2 cellular contexts compared by ENCODE assay signal in the genomic region with DNA sequence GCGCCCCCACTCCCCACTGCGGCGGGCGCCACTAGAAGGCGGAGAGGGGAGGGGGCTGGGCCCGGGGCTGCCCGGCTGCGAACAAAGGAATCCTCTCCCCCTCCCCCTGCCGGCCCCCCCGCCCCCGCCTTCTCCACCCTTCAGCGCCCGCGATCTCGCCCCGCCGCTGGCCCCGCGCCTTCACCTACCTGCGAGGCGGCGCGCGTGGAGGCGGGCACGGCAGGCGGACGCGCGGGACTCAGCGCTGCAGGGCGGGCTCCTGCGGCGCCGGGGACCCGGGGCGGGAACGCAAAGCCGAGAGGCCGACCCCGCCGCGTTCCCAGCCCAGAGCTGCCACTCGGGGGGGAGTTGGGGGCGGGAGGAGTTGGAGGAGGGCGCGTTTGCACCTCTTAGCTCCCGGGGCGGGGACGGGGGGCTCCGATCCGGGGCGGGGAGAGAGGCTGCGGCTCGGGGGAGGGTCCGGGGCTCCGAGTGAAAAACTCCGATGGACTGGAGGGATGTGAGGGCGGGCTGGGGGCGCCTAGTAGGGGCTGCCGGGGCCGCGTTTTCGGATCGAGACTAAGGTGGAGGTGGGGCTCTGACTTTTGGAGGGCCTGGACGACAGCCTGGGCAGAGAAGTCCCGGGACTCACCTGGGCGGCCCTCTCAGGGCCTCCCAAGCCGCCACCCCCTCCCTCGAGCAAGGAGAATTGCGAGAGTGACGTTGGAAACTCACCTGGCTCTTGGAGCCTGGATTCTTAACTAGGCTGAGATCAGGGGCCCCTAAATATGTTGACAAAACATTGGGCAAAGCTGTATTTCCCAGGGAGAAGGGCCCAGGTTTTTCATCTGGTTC.
TF ChIP-seq lines count a peak whose summit lies in the region.

A gene (minus strand): TSS at position 332 of the 834 bp plus-strand sequence. CDS start 2,112 bp downstream, outside the sequence.

TF ChIP-seq in A549, 52 proteins besides CTCF, POLR2A, EP300 and RAD21:
- no peak for TF ChIP-seq CBX2 (IDR thresholded peaks at IDR 0.05; ENCODE audit: borderline replicate concordance, low read depth)
- TF ChIP-seq, protein P1, sequence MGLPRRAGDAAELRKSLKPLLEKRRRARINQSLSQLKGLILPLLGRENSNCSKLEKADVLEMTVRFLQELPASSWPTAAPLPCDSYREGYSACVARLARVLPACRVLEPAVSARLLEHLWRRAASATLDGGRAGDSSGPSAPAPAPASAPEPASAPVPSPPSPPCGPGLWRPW (IDR thresholded peaks at IDR 0.05), result no peak
- TF ChIP-seq ZFP36 (IDR thresholded peaks at IDR 0.05; ENCODE audit: borderline replicate concordance, partially characterized antibody), result no peak
- TF ChIP-seq NFE2L2 (conservative IDR thresholded peaks at IDR 0.05; ENCODE audit: low read length), result no peak
- TF ChIP-seq HDAC2 (IDR thresholded peaks at IDR 0.05), result no peak
- no peak for TF ChIP-seq GATA3 (IDR thresholded peaks at IDR 0.05; ENCODE audit: borderline replicate concordance)
- TF ChIP-seq, protein P2, sequence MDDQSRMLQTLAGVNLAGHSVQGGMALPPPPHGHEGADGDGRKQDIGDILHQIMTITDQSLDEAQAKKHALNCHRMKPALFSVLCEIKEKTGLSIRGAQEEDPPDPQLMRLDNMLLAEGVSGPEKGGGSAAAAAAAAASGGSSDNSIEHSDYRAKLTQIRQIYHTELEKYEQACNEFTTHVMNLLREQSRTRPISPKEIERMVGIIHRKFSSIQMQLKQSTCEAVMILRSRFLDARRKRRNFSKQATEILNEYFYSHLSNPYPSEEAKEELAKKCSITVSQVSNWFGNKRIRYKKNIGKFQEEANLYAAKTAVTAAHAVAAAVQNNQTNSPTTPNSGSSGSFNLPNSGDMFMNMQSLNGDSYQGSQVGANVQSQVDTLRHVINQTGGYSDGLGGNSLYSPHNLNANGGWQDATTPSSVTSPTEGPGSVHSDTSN (IDR thresholded peaks at IDR 0.05), result no peak
- no peak for TF ChIP-seq CBX8 (IDR thresholded peaks at IDR 0.05)
- no peak for TF ChIP-seq JUN (IDR thresholded peaks at IDR 0.05)
- no peak for TF ChIP-seq KDM5A (IDR thresholded peaks at IDR 0.05)
- TF ChIP-seq, protein P3, sequence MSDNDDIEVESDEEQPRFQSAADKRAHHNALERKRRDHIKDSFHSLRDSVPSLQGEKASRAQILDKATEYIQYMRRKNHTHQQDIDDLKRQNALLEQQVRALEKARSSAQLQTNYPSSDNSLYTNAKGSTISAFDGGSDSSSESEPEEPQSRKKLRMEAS (IDR thresholded peaks at IDR 0.05), result no peak
- no peak for TF ChIP-seq RCOR1 (IDR thresholded peaks at IDR 0.05; ENCODE audit: low read depth, low read length)
- TF ChIP-seq NR3C1 (IDR thresholded peaks at IDR 0.05), result no peak
- TF ChIP-seq, protein P4, sequence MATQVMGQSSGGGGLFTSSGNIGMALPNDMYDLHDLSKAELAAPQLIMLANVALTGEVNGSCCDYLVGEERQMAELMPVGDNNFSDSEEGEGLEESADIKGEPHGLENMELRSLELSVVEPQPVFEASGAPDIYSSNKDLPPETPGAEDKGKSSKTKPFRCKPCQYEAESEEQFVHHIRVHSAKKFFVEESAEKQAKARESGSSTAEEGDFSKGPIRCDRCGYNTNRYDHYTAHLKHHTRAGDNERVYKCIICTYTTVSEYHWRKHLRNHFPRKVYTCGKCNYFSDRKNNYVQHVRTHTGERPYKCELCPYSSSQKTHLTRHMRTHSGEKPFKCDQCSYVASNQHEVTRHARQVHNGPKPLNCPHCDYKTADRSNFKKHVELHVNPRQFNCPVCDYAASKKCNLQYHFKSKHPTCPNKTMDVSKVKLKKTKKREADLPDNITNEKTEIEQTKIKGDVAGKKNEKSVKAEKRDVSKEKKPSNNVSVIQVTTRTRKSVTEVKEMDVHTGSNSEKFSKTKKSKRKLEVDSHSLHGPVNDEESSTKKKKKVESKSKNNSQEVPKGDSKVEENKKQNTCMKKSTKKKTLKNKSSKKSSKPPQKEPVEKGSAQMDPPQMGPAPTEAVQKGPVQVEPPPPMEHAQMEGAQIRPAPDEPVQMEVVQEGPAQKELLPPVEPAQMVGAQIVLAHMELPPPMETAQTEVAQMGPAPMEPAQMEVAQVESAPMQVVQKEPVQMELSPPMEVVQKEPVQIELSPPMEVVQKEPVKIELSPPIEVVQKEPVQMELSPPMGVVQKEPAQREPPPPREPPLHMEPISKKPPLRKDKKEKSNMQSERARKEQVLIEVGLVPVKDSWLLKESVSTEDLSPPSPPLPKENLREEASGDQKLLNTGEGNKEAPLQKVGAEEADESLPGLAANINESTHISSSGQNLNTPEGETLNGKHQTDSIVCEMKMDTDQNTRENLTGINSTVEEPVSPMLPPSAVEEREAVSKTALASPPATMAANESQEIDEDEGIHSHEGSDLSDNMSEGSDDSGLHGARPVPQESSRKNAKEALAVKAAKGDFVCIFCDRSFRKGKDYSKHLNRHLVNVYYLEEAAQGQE (IDR thresholded peaks at IDR 0.05), result no peak
- no peak for TF ChIP-seq POLR2AphosphoS2 (conservative IDR thresholded peaks at IDR 0.05; ENCODE audit: low read length)

TF ChIP-seq in K562, 482 proteins besides CTCF, POLR2A, EP300 and RAD21:
- TF ChIP-seq, protein P5, sequence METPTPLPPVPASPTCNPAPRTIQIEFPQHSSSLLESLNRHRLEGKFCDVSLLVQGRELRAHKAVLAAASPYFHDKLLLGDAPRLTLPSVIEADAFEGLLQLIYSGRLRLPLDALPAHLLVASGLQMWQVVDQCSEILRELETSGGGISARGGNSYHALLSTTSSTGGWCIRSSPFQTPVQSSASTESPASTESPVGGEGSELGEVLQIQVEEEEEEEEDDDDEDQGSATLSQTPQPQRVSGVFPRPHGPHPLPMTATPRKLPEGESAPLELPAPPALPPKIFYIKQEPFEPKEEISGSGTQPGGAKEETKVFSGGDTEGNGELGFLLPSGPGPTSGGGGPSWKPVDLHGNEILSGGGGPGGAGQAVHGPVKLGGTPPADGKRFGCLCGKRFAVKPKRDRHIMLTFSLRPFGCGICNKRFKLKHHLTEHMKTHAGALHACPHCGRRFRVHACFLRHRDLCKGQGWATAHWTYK (CRISPR knock-in tag; IDR thresholded peaks at IDR 0.05), result no peak
- TF ChIP-seq ZNF584 (CRISPR knock-in tag; IDR thresholded peaks at IDR 0.05; ENCODE audit: low read depth) (no peak), CEBPB (tag; IDR thresholded peaks at IDR 0.05) (no peak), JUND (IDR thresholded peaks at IDR 0.05; ENCODE audit: borderline replicate concordance, low read depth, low read length) (no peak), JUND (tag; IDR thresholded peaks at IDR 0.05; ENCODE audit: borderline replicate concordance, low read depth, low read length) (no peak), SRSF9 (IDR thresholded peaks at IDR 0.05; ENCODE audit: borderline replicate concordance, low read depth, low read length) (no peak), HCFC1 (IDR thresholded peaks at IDR 0.05; ENCODE audit: low read depth, low read length) (no peak), NR3C1 (CRISPR knock-in tag; IDR thresholded peaks at IDR 0.05) (no peak), ZNF197 (CRISPR knock-in tag; IDR thresholded peaks at IDR 0.05; ENCODE audit: low read depth) (no peak), ZKSCAN1 (IDR thresholded peaks at IDR 0.05; ENCODE audit: low read depth, low read length) (no peak), ZFP36 (IDR thresholded peaks at IDR 0.05; ENCODE audit: low read depth, low read length, partially characterized antibody) (no peak)
- TF ChIP-seq, protein P6, sequence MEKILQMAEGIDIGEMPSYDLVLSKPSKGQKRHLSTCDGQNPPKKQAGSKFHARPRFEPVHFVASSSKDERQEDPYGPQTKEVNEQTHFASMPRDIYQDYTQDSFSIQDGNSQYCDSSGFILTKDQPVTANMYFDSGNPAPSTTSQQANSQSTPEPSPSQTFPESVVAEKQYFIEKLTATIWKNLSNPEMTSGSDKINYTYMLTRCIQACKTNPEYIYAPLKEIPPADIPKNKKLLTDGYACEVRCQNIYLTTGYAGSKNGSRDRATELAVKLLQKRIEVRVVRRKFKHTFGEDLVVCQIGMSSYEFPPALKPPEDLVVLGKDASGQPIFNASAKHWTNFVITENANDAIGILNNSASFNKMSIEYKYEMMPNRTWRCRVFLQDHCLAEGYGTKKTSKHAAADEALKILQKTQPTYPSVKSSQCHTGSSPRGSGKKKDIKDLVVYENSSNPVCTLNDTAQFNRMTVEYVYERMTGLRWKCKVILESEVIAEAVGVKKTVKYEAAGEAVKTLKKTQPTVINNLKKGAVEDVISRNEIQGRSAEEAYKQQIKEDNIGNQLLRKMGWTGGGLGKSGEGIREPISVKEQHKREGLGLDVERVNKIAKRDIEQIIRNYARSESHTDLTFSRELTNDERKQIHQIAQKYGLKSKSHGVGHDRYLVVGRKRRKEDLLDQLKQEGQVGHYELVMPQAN (IDR thresholded peaks at IDR 0.05; ENCODE audit: borderline replicate concordance), result no peak
- TF ChIP-seq, protein P7, sequence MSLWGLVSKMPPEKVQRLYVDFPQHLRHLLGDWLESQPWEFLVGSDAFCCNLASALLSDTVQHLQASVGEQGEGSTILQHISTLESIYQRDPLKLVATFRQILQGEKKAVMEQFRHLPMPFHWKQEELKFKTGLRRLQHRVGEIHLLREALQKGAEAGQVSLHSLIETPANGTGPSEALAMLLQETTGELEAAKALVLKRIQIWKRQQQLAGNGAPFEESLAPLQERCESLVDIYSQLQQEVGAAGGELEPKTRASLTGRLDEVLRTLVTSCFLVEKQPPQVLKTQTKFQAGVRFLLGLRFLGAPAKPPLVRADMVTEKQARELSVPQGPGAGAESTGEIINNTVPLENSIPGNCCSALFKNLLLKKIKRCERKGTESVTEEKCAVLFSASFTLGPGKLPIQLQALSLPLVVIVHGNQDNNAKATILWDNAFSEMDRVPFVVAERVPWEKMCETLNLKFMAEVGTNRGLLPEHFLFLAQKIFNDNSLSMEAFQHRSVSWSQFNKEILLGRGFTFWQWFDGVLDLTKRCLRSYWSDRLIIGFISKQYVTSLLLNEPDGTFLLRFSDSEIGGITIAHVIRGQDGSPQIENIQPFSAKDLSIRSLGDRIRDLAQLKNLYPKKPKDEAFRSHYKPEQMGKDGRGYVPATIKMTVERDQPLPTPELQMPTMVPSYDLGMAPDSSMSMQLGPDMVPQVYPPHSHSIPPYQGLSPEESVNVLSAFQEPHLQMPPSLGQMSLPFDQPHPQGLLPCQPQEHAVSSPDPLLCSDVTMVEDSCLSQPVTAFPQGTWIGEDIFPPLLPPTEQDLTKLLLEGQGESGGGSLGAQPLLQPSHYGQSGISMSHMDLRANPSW (CRISPR knock-in tag; IDR thresholded peaks at IDR 0.05), result no peak
